Comparison of ENCODE assay signal across 12 cellular contexts in the genomic region with DNA sequence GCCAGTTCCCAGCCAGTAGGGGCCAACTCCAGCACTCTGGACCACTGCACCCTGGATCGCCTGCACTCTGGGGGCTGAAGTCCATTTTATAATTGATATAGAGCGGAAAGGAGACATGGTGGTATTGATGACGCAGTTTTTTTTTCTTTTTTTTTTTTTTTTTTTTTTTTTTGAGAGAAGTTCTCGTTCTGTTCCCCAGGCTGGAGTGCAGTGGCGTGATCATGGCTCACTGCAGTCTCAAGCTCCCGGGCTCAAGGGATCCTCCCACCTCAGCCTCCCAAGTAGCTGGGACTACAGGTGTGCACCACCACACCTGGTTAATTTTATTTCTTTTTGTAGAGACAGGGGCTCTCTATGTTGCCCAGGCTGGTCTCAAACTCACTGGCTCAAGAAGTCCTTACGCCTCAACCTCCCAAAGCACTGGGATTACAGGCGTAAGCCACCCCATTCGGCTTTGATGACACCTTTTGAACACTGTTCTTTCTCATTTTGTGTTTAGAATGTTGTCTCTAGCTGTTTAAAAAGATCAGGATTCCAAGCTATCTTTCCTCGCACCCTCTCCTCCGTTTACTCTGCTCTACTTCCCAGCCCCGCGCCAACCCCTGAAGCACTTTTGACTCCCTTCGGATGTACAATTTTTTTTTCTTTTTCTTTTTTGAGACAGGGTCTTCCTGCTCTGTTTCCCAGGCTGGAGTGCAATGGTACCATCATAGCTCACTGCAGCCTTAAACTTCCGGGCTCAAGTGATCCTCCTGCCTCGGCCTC. TPM values are rescaled to one million over a fixed set of nuclear protein-coding genes. Genes with fewer than 3 reads are reported as not detected.
A peak's percentile ranks its signal among the peaks of the same experiment; 100 is the strongest.
DNase-seq lines count a peak whose midpoint lies in the region; ATAC-seq and TF ChIP-seq lines count a peak whose summit lies in the region.
"Had no signal": no experiment of that assay in that cellular context is flagged by ENCODE, and none has a peak within 500 bp of the region (broad histone marks: within the 10 kb centered on the region; RNA-seq: fewer than 3 reads in every experiment).

No MANE protein-coding gene starts in this region.

- H3K27ac ChIP-seq in lower lobe of right lung = peak overlapping the region; percentile 90
- peak overlapping the region; percentile 82 to 88 (median 87) for H3K27ac ChIP-seq in transverse colon

- H3K4me1 ChIP-seq in lower lobe of right lung = peaks cover 22% of the 10 kb centered on the region
- H3K4me1 ChIP-seq in transverse colon = peaks cover 5 to 61% (median 23%) of the 10 kb centered on the region in 4 donors
- H3K4me1 ChIP-seq in Caco-2 = peaks cover 26% of the 10 kb centered on the region
- H3K4me1 ChIP-seq: ascending aorta had no signal

- TF ChIP-seq CTCF in lower lobe of right lung (IDR thresholded peaks at IDR 0.05) (no peak), transverse colon (IDR thresholded peaks at IDR 0.05) (no peak), Caco-2 (IDR thresholded peaks at IDR 0.05; ENCODE audit: insufficient read depth in 1 of 2, low read depth in 1 of 2, low read length in 1 of 2, severe bottlenecking in 1 of 2, unreplicated experiment in 1 of 2) (no peak)

- H3K4me3 ChIP-seq in lower lobe of right lung (peak overlapping the region; percentile 50), transverse colon (peak overlapping the region in 2 of 4 donors; percentile 29 to 43), Caco-2 (ENCODE audit: low read depth, low read length) (no peak overlapping the region)

- BruUV-seq in Caco-2 (replicated peaks; lab: Mats Ljungman, UMichigan) = no TSS peak

- no peak for TF ChIP-seq POLR2A in transverse colon (IDR thresholded peaks at IDR 0.05)

- H3K4me3 Mint-ChIP-seq in activated T-cell treated with anti-CD3 and anti-CD28 coated beads, Interleukin-2, amount 50 U/mL, for 24 hours = peak overlapping the region; percentile 74
- peak overlapping the region; percentile 80 for H3K4me3 Mint-ChIP-seq in activated T-helper 2 cell treated with anti-CD3 and anti-CD28 coated beads, Interferon-gamma antibody, Interleukin-2, Interleukin-4, amounts not matched to agents 10 μg/mL and 5 μg/mL and 100 μg/mL, durations not matched to agents 14 hours and 24 hours and 36 hours (ENCODE audit: low read depth)
- no peak overlapping the region for H3K4me3 Mint-ChIP-seq in Caco-2 (ENCODE audit: unreplicated experiment)

- intact Hi-C loops in activated T-helper 2 cell treated with anti-CD3 and anti-CD28 coated beads, Interferon-gamma antibody, Interleukin-2, Interleukin-4, amounts not matched to agents 10 μg/mL and 5 μg/mL and 100 μg/mL, durations not matched to agents 14 hours and 24 hours and 36 hours (cut with micrococcal nuclease) = loop anchor here (2.0 to 5.0 kb wide), 2 partner anchors 64 to 640 kb away; a partner anchor contains a TSS
- intact Hi-C loops in lower lobe of right lung (cut with DNase I) (no loop called here), transverse colon (cut with DNase I; ENCODE audit: low total_unique reads) (no loop called here), Caco-2 (cut with micrococcal nuclease; ENCODE audit: unreplicated experiment) (no loop called here)

- H3K9me3 ChIP-seq in lower lobe of right lung (no peaks in the 10 kb centered on the region), transverse colon (no peaks in the 10 kb centered on the region), Caco-2 (no peaks in the 10 kb centered on the region)
- H3K9me3 ChIP-seq: ascending aorta had no signal

- WGBS in transverse colon (ENCODE audit: low coverage in 1 of 2), 2 donors = 80 to 92% methylated on average over 10 to 16 of the region's 16 CpGs

- peak overlapping the region; percentile 96 for H3K27ac Mint-ChIP-seq in activated T-cell treated with anti-CD3 and anti-CD28 coated beads, Interleukin-2, amount 50 U/mL, for 24 hours
- H3K27ac Mint-ChIP-seq in activated T-helper 2 cell treated with anti-CD3 and anti-CD28 coated beads, Interferon-gamma antibody, Interleukin-2, Interleukin-4, amounts not matched to agents 10 μg/mL and 5 μg/mL and 100 μg/mL, durations not matched to agents 14 hours and 24 hours and 36 hours = peak overlapping the region; percentile 89
- no peak overlapping the region for H3K27ac Mint-ChIP-seq in Caco-2 (ENCODE audit: unreplicated experiment)

- peaks cover 69% of the 10 kb centered on the region for H3K4me1 Mint-ChIP-seq in activated T-cell treated with anti-CD3 and anti-CD28 coated beads, Interleukin-2, amount 50 U/mL, for 24 hours (ENCODE audit: low read depth)
- peaks cover 36% of the 10 kb centered on the region for H3K4me1 Mint-ChIP-seq in activated T-helper 2 cell treated with anti-CD3 and anti-CD28 coated beads, Interferon-gamma antibody, Interleukin-2, Interleukin-4, amounts not matched to agents 10 μg/mL and 5 μg/mL and 100 μg/mL, durations not matched to agents 14 hours and 24 hours and 36 hours (ENCODE audit: low read depth)
- peaks cover 23% of the 10 kb centered on the region for H3K4me1 Mint-ChIP-seq in Caco-2 (ENCODE audit: low read depth, unreplicated experiment)

- H3K36me3 ChIP-seq in lower lobe of right lung (peaks cover 6% of the 10 kb centered on the region), transverse colon (no peaks in the 10 kb centered on the region), Caco-2 (ENCODE audit: control insufficient read depth, insufficient read depth, low read length) (no peaks in the 10 kb centered on the region)
- H3K36me3 ChIP-seq: ascending aorta had no signal

- H3K27me3 ChIP-seq in lower lobe of right lung (ENCODE audit: low read depth) (no peaks in the 10 kb centered on the region), transverse colon (no peaks in the 10 kb centered on the region), Caco-2 (replicated peaks; ENCODE audit: control insufficient read depth, insufficient read depth, low read length) (no peaks in the 10 kb centered on the region)
- H3K27me3 ChIP-seq: ascending aorta had no signal

- POLR2A ChIA-PET in Caco-2 (lab: Charles Lee) = no interaction called here

- H3K36me3 Mint-ChIP-seq in activated T-cell treated with anti-CD3 and anti-CD28 coated beads, Interleukin-2, amount 50 U/mL, for 24 hours (ENCODE audit: low read depth) = peaks cover 11% of the 10 kb centered on the region
- H3K36me3 Mint-ChIP-seq in activated T-helper 2 cell treated with anti-CD3 and anti-CD28 coated beads, Interferon-gamma antibody, Interleukin-2, Interleukin-4, amounts not matched to agents 10 μg/mL and 5 μg/mL and 100 μg/mL, durations not matched to agents 14 hours and 24 hours and 36 hours (ENCODE audit: low read depth) = peaks cover 2% of the 10 kb centered on the region
- H3K36me3 Mint-ChIP-seq in Caco-2 (ENCODE audit: insufficient read depth, unreplicated experiment) = peaks cover 6% of the 10 kb centered on the region

- ATAC-seq in lower lobe of right lung = no peak
- ATAC-seq in GM21723 (IDR thresholded peaks at IDR 0.05; ENCODE audit: unreplicated experiment) = no peak

- CTCF ChIA-PET in Caco-2 (lab: Charles Lee) = interaction anchor here (0.6 kb wide), 1 partner anchor 42 kb away, joined by 3 read pairs; no protein-coding TSS in a partner anchor

- peak; percentile 48 for DNase-seq in activated T-cell treated with anti-CD3 and anti-CD28 coated beads, Interleukin-2, amount 50 U/mL, for 24 hours
- no peak for DNase-seq in activated T-cell treated with anti-CD3 and anti-CD28 coated beads, Interleukin-2, amount 50 U/mL, for 48 hours
- DNase-seq in activated T-helper 2 cell treated with anti-CD3 and anti-CD28 coated beads, Interferon-gamma antibody, Interleukin-2, Interleukin-4, amounts not matched to agents 10 μg/mL and 5 μg/mL and 100 μg/mL, durations not matched to agents 14 hours and 24 hours and 36 hours (ENCODE audit: low spot score) = no peak
- DNase-seq in lower lobe of right lung = no peak
- DNase-seq in transverse colon = no peak
- DNase-seq in Caco-2 = no peak
- no peak for DNase-seq in NCI-H2227 (lab: John Stamatoyannopoulos, UW; ENCODE audit: unreplicated experiment)
- DNase-seq: hippocampal formation, NCI-H1105 treated with DMSO at 0.1 percent for 48 hours had no signal

- no peaks in the 10 kb centered on the region for H3K27me3 Mint-ChIP-seq in activated T-cell treated with anti-CD3 and anti-CD28 coated beads, Interleukin-2, amount 50 U/mL, for 24 hours
- peaks cover 2% of the 10 kb centered on the region for H3K27me3 Mint-ChIP-seq in activated T-helper 2 cell treated with anti-CD3 and anti-CD28 coated beads, Interferon-gamma antibody, Interleukin-2, Interleukin-4, amounts not matched to agents 10 μg/mL and 5 μg/mL and 100 μg/mL, durations not matched to agents 14 hours and 24 hours and 36 hours (ENCODE audit: low read depth)
- H3K27me3 Mint-ChIP-seq in Caco-2 (ENCODE audit: insufficient read depth, unreplicated experiment) = no peaks in the 10 kb centered on the region

- H3K9me3 Mint-ChIP-seq in activated T-cell treated with anti-CD3 and anti-CD28 coated beads, Interleukin-2, amount 50 U/mL, for 24 hours = no peaks in the 10 kb centered on the region
- no peaks in the 10 kb centered on the region for H3K9me3 Mint-ChIP-seq in activated T-helper 2 cell treated with anti-CD3 and anti-CD28 coated beads, Interferon-gamma antibody, Interleukin-2, Interleukin-4, amounts not matched to agents 10 μg/mL and 5 μg/mL and 100 μg/mL, durations not matched to agents 14 hours and 24 hours and 36 hours
- no peaks in the 10 kb centered on the region for H3K9me3 Mint-ChIP-seq in Caco-2 (ENCODE audit: unreplicated experiment)

- TF ChIP-seq EP300 in transverse colon (IDR thresholded peaks at IDR 0.05; ENCODE audit: low read depth) = no peak

- in situ Hi-C loops in transverse colon (cut with MboI; ENCODE audit: low pct_ligation_motif_present in 1 of 4, low pct_unique_long_range_greater_than_20kb in 1 of 4, low sequenced_read_pairs in 3 of 4) = no loop called here

RNA-seq across cellular contexts. Expression of a gene that starts 1.0 kb away (rescaled TPM):
- total RNA-seq in activated T-helper 2 cell treated with anti-CD3 and anti-CD28 coated beads, Interferon-gamma antibody, Interleukin-2, Interleukin-4, amounts not matched to agents 10 μg/mL and 5 μg/mL and 100 μg/mL, durations not matched to agents 14 hours and 24 hours and 36 hours = 5.3 and 6.1 TPM in 2 replicates
- 35.5 TPM for total RNA-seq in lower lobe of right lung
- total RNA-seq in transverse colon = 10 to 100 TPM in 1 of 4 donors, 1 to 10 TPM in 3; 3.4 to 16.9 (median 4.1) TPM
- total RNA-seq in Caco-2 (2022) = 0.63 and 0.84 TPM in 2 replicates

RNA-seq across cellular contexts. Expression of a gene that starts 46.2 kb away (rescaled TPM):
- not detected in 2 replicates for total RNA-seq in activated T-helper 2 cell treated with anti-CD3 and anti-CD28 coated beads, Interferon-gamma antibody, Interleukin-2, Interleukin-4, amounts not matched to agents 10 μg/mL and 5 μg/mL and 100 μg/mL, durations not matched to agents 14 hours and 24 hours and 36 hours
- total RNA-seq in lower lobe of right lung (4.8 TPM), transverse colon (1 to 10 TPM in 2 of 4 donors, not detected in 2; 2.4 to 5.7 TPM), Caco-2 (2022) (59.5 and 59.7 TPM in 2 replicates)
- total RNA-seq: ascending aorta; T-helper 2 cell treated with Interferon-gamma antibody and Interleukin-4, amounts not matched to agents 100 ng/mL and 5 ng/mL, for 36 hours had no signal
